In the genomic region with DNA sequence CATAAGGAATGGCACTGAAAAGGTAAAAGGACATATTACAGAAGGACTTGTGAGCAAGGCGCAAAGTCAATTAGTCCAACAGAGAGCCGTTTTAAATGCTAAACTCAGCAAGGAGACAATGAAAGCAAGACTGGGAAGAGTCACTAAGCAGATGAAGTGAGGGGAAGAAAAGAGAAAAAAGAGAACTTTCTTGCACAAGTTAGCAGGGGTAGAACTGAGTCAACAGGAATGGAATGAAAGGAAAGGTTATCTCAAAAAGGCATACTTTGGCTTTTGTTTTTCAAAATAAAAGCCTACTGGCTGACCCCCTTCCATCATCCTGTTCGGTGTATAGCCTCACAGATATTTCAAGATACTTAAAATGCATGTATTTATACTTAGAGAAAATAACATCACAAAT, we compare ENCODE assay signal across 12 cellular contexts.
DNase-seq lines count a peak whose midpoint lies in the region; ATAC-seq, FAIRE-seq and TF ChIP-seq lines count a peak whose summit lies in the region.
"Had no signal": no experiment of that assay in that cellular context is flagged by ENCODE, and none has a peak within 500 bp of the region (broad histone marks: within the 10 kb centered on the region; RNA-seq: fewer than 3 reads in every experiment).

No MANE protein-coding gene starts in this region.

- no peak for ATAC-seq in GM18505 (IDR thresholded peaks at IDR 0.05; ENCODE audit: unreplicated experiment)
- ATAC-seq in activated CD4-positive, alpha-beta T cell treated with anti-CD3 and anti-CD28 coated beads for 36 hours = no peak
- no peak for ATAC-seq in PC-3

- H3K9me2 ChIP-seq in Karpas-422 (replicated peaks; ENCODE audit: insufficient read depth, low read length) (no peaks in the 10 kb centered on the region), PC-3 (replicated peaks; ENCODE audit: low read length) (no peaks in the 10 kb centered on the region)

- peaks cover 51% of the 10 kb centered on the region for H3K4me1 ChIP-seq in HUES48 (ENCODE audit: control insufficient read depth, insufficient read depth, low read length)
- H3K4me1 ChIP-seq in astrocyte (ENCODE audit: insufficient read depth, low read length) = peaks cover 51% of the 10 kb centered on the region
- H3K4me1 ChIP-seq in Karpas-422 (ENCODE audit: low read length) = no peaks in the 10 kb centered on the region
- H3K4me1 ChIP-seq in PC-3 (ENCODE audit: insufficient read depth, low read length) = peaks cover 10% of the 10 kb centered on the region
- H3K4me1 ChIP-seq: BE2C had no signal

- H3K36me3 Mint-ChIP-seq in astrocyte (ENCODE audit: low read depth, unreplicated experiment) (no peaks in the 10 kb centered on the region), immature natural killer cell (peaks cover 0 to 17% (median 4%) of the 10 kb centered on the region in 3 donors)
- H3K36me3 Mint-ChIP-seq in activated CD4-positive, alpha-beta T cell treated with anti-CD3 and anti-CD28 coated beads for 36 hours (ENCODE audit: low read depth) = no peaks in the 10 kb centered on the region

- DNase-seq in AG04450 (ENCODE audit: low read depth, low spot score) (no peak), astrocyte (ENCODE audit: low read depth) (peak; percentile 82), immature natural killer cell (no peak), Karpas-422 (no peak), PC-3 (no peak)
- DNase-seq in activated CD4-positive, alpha-beta T cell treated with anti-CD3 and anti-CD28 coated beads for 36 hours = no peak
- DNase-seq: activated CD4-positive, alpha-beta T cell treated with anti-CD3 and anti-CD28 coated beads, Interleukin-2, amount 10 ng/mL, durations not matched to agents 7 days and 5 days; BE2C had no signal

- H2AFZ ChIP-seq in astrocyte (ENCODE audit: low read depth, low read length) = no peak overlapping the region
- H2AFZ ChIP-seq in Karpas-422 (ENCODE audit: low read length) = no peak overlapping the region
- no peak overlapping the region for H2AFZ ChIP-seq in PC-3 (ENCODE audit: low read length)

- H3K4me2 ChIP-seq in astrocyte (ENCODE audit: low read length) = peak overlapping the region; percentile 78
- H3K4me2 ChIP-seq in Karpas-422 (ENCODE audit: low read depth, low read length, poor library complexity, severe bottlenecking) = no peak overlapping the region
- no peak overlapping the region for H3K4me2 ChIP-seq in PC-3 (ENCODE audit: low read length)

- no peaks in the 10 kb centered on the region for H3K36me3 ChIP-seq in HUES48 (ENCODE audit: control insufficient read depth, insufficient read depth, low read length)
- H3K36me3 ChIP-seq in astrocyte (ENCODE audit: insufficient read depth, low read length) = peaks cover 11% of the 10 kb centered on the region
- H3K36me3 ChIP-seq in Karpas-422 (ENCODE audit: insufficient read depth, low read length) = no peaks in the 10 kb centered on the region
- H3K36me3 ChIP-seq in PC-3 (ENCODE audit: low read depth, low read length) = no peaks in the 10 kb centered on the region
- H3K36me3 ChIP-seq: BE2C had no signal

- H3K27ac ChIP-seq in AG04450 (ENCODE audit: low read depth, low read length) (peak overlapping the region; percentile 40), HUES48 (ENCODE audit: low read depth, low read length) (peak overlapping the region; percentile 80), astrocyte (ENCODE audit: low read depth, low read length) (peak overlapping the region; percentile 92), Karpas-422 (ENCODE audit: low read length) (no peak overlapping the region), PC-3 (ENCODE audit: low read length) (no peak overlapping the region)

- H3K4me1 Mint-ChIP-seq in astrocyte (ENCODE audit: low read depth, unreplicated experiment) (peaks cover 61% of the 10 kb centered on the region), immature natural killer cell (peaks cover 46 to 82% of the 10 kb centered on the region in 2 donors)
- H3K4me1 Mint-ChIP-seq in activated CD4-positive, alpha-beta T cell treated with anti-CD3 and anti-CD28 coated beads for 36 hours = no peaks in the 10 kb centered on the region
- H3K4me1 Mint-ChIP-seq: activated CD4-positive, alpha-beta T cell treated with anti-CD3 and anti-CD28 coated beads, Interleukin-2, amount 10 ng/mL, durations not matched to agents 7 days and 5 days had no signal

- TF ChIP-seq CTCF in AG04450 (IDR thresholded peaks at IDR 0.05; ENCODE audit: low read depth, low read length) (no peak), astrocyte (IDR thresholded peaks at IDR 0.05; ENCODE audit: insufficient read depth, low read depth, low read length) (no peak), PC-3 (conservative IDR thresholded peaks at IDR 0.05; ENCODE audit: low read depth, low read length) (no peak)

- H3K27ac Mint-ChIP-seq in astrocyte (ENCODE audit: unreplicated experiment) (peak overlapping the region; percentile 92), immature natural killer cell (peak overlapping the region in 4 of 6 donors; percentile 8 to 75 (median 18))
- no peak overlapping the region for H3K27ac Mint-ChIP-seq in activated CD4-positive, alpha-beta T cell treated with anti-CD3 and anti-CD28 coated beads for 36 hours
- H3K27ac Mint-ChIP-seq: activated CD4-positive, alpha-beta T cell treated with anti-CD3 and anti-CD28 coated beads, Interleukin-2, amount 10 ng/mL, durations not matched to agents 7 days and 5 days; T-helper 1 cell treated with Interleukin-12 subunit alpha and Interleukin-12 subunit beta and Interleukin-4 antibody, amounts not matched to agents 30 μg/mL and 1 μg/mL, for 36 hours had no signal

- H3K9me3 ChIP-seq in AG04450 (ENCODE audit: control insufficient read depth, insufficient read depth, low read length) (no peaks in the 10 kb centered on the region), HUES48 (ENCODE audit: control insufficient read depth, insufficient read depth, low read length) (no peaks in the 10 kb centered on the region), astrocyte (ENCODE audit: insufficient read depth, low read depth, low read length) (no peaks in the 10 kb centered on the region), Karpas-422 (ENCODE audit: low read length) (no peaks in the 10 kb centered on the region), PC-3 (ENCODE audit: low read length) (no peaks in the 10 kb centered on the region)
- H3K9me3 ChIP-seq: BE2C had no signal

- H4K20me1 ChIP-seq in astrocyte (ENCODE audit: insufficient read depth, low read length) (no peaks in the 10 kb centered on the region), Karpas-422 (ENCODE audit: insufficient read depth, low read depth, low read length) (peaks cover 12% of the 10 kb centered on the region; the same call in 1 of the 2 replicates), PC-3 (ENCODE audit: low read length) (no peaks in the 10 kb centered on the region)

- H3K79me2 ChIP-seq in astrocyte (ENCODE audit: insufficient read depth, low read length) (peaks cover 49% of the 10 kb centered on the region), Karpas-422 (ENCODE audit: low read length) (no peaks in the 10 kb centered on the region), PC-3 (ENCODE audit: low read length) (no peaks in the 10 kb centered on the region)

- POLR2A ChIA-PET in AG04450 (lab: Yijun Ruan, JAX) (interaction anchor here (1.0 kb wide), 1 partner anchor 37 kb away, joined by 3 read pairs; no protein-coding TSS in a partner anchor), PC-3 (lab: Charles Lee; ENCODE audit: unreplicated experiment) (no interaction called here)
- POLR2A ChIA-PET in activated CD4-positive, alpha-beta T cell treated with anti-CD3 and anti-CD28 coated beads for 36 hours (lab: Charles Lee) = no interaction called here

- no peak for TF ChIP-seq POLR2A in GM18505 (IDR thresholded peaks at IDR 0.05; ENCODE audit: borderline replicate concordance, extremely low read depth, insufficient read depth, insufficient read length)

- no peak overlapping the region for H3K4me3 Mint-ChIP-seq in astrocyte (ENCODE audit: unreplicated experiment)
- peak overlapping the region; percentile 8 to 58 (median 44) for H3K4me3 Mint-ChIP-seq in immature natural killer cell
- H3K4me3 Mint-ChIP-seq in activated CD4-positive, alpha-beta T cell treated with anti-CD3 and anti-CD28 coated beads for 36 hours = no peak overlapping the region
- H3K4me3 Mint-ChIP-seq: activated CD4-positive, alpha-beta T cell treated with anti-CD3 and anti-CD28 coated beads, Interleukin-2, amount 10 ng/mL, durations not matched to agents 7 days and 5 days; T-helper 1 cell treated with Interleukin-12 subunit alpha and Interleukin-12 subunit beta and Interleukin-4 antibody, amounts not matched to agents 30 μg/mL and 1 μg/mL, for 36 hours had no signal

- intact Hi-C loops in activated CD4-positive, alpha-beta T cell treated with anti-CD3 and anti-CD28 coated beads for 36 hours (cut with DNase I, micrococcal nuclease) = no loop called here
- intact Hi-C loops in PC-3 (cut with micrococcal nuclease) = no loop called here

- no TSS peak for BruUV-seq in PC-3 (replicated peaks; lab: Mats Ljungman, UMichigan)

- H3K27me3 ChIP-seq in AG04450 (ENCODE audit: control insufficient read depth, insufficient read depth, low read length) (no peaks in the 10 kb centered on the region), HUES48 (ENCODE audit: control insufficient read depth, insufficient read depth, low read length) (no peaks in the 10 kb centered on the region), astrocyte (ENCODE audit: insufficient read depth, low read length) (no peaks in the 10 kb centered on the region), Karpas-422 (ENCODE audit: low read length) (no peaks in the 10 kb centered on the region), PC-3 (ENCODE audit: low read length) (no peaks in the 10 kb centered on the region)
- H3K27me3 ChIP-seq: BE2C had no signal

- no peak for FAIRE-seq in astrocyte (lab: Jason Lieb, UNC)
- FAIRE-seq: GM12891 had no signal

- H3K4me3 ChIP-seq in AG04450 (ENCODE audit: low read depth, low read length) = no peak overlapping the region
- H3K4me3 ChIP-seq in HUES48 (ENCODE audit: low read depth, low read length) = no peak overlapping the region
- no peak overlapping the region for H3K4me3 ChIP-seq in astrocyte (ENCODE audit: insufficient read depth, low read depth, low read length)
- no peak overlapping the region for H3K4me3 ChIP-seq in Karpas-422 (ENCODE audit: low read length)
- H3K4me3 ChIP-seq in PC-3 (ENCODE audit: low read length) = no peak overlapping the region

- H3K9me3 Mint-ChIP-seq in astrocyte (ENCODE audit: unreplicated experiment) (no peaks in the 10 kb centered on the region), immature natural killer cell (no peaks in the 10 kb centered on the region)
- no peaks in the 10 kb centered on the region for H3K9me3 Mint-ChIP-seq in activated CD4-positive, alpha-beta T cell treated with anti-CD3 and anti-CD28 coated beads for 36 hours (ENCODE audit: low read depth)
- H3K9me3 Mint-ChIP-seq: activated CD4-positive, alpha-beta T cell treated with anti-CD3 and anti-CD28 coated beads, Interleukin-2, amount 10 ng/mL, durations not matched to agents 7 days and 5 days; T-helper 1 cell treated with Interleukin-12 subunit alpha and Interleukin-12 subunit beta and Interleukin-4 antibody, amounts not matched to agents 30 μg/mL and 1 μg/mL, for 36 hours had no signal

- no peak overlapping the region for H3K9ac ChIP-seq in HUES48 (ENCODE audit: low read depth, low read length)
- peak overlapping the region; percentile 79 for H3K9ac ChIP-seq in astrocyte (ENCODE audit: low read length)
- no peak overlapping the region for H3K9ac ChIP-seq in Karpas-422 (ENCODE audit: low read length)
- H3K9ac ChIP-seq in PC-3 (ENCODE audit: low read length) = no peak overlapping the region

- H3K27me3 Mint-ChIP-seq in astrocyte (ENCODE audit: low read depth, unreplicated experiment) = no peaks in the 10 kb centered on the region
- peaks cover 0 to 5% (median 0%) of the 10 kb centered on the region in 3 donors for H3K27me3 Mint-ChIP-seq in immature natural killer cell (ENCODE audit: low read depth in 3 of 3)
- H3K27me3 Mint-ChIP-seq in activated CD4-positive, alpha-beta T cell treated with anti-CD3 and anti-CD28 coated beads for 36 hours = no peaks in the 10 kb centered on the region
- H3K27me3 Mint-ChIP-seq: activated CD4-positive, alpha-beta T cell treated with anti-CD3 and anti-CD28 coated beads, Interleukin-2, amount 10 ng/mL, durations not matched to agents 7 days and 5 days had no signal

- CTCF ChIA-PET in AG04450 (lab: Charles Lee) (interaction anchor here (0.6 to 0.9 kb wide), 2 partner anchors 76 to 79 kb away, joined by 3 read pairs; no protein-coding TSS in a partner anchor), PC-3 (lab: Charles Lee) (no interaction called here)
- CTCF ChIA-PET in activated CD4-positive, alpha-beta T cell treated with anti-CD3 and anti-CD28 coated beads for 36 hours (lab: Charles Lee) = no interaction called here

- no peaks in the 10 kb centered on the region for H3F3A ChIP-seq in PC-3 (ENCODE audit: low read length, unreplicated experiment)

Comparison
In these comparisons a context has a peak if more than half of its experiments do, and no peak if none do; other contexts are left out.
1. H3K27ac ChIP-seq: peak in AG04450 (single experiment), HUES48 (single experiment) and astrocyte (single experiment); none in Karpas-422 (single experiment) and PC-3 (single experiment).
2. H3K4me3 Mint-ChIP-seq: peak in immature natural killer cell (5 of 5); none in astrocyte (single experiment) and activated CD4-positive, alpha-beta T cell treated with anti-CD3 and anti-CD28 coated beads for 36 hours (single experiment).